ENCODE assay signal across 29 cellular contexts in genomic region chr6:132719736-132720448, GRCh38. TPM values are rescaled to one million over a fixed set of nuclear protein-coding genes. Genes with fewer than 3 reads are reported as not detected.
"Had no signal": no experiment of that assay in that cellular context is flagged by ENCODE, and none has a peak within 500 bp of the region (broad histone marks: within the 10 kb centered on the region; RNA-seq: fewer than 3 reads in every experiment).

No MANE protein-coding gene starts in this region.

- H3K27me3 Mint-ChIP-seq: activated B cell treated with CpG ODN at 0.5 μM for 24 hours had no signal

- H3K27ac ChIP-seq: brain microvascular endothelial cell, coronary artery, dorsolateral prefrontal cortex, heart left ventricle, left lung, pancreas, psoas muscle, right atrium auricular region, suprapubic skin, tibial nerve had no signal

- H3K4me1 Mint-ChIP-seq: activated B cell treated with CpG ODN at 0.5 μM for 24 hours; activated T-helper 17 cell treated with anti-CD3 and anti-CD28 coated beads, Interleukin-2, amount 50 U/mL, for 72 hours; stimulated activated naive B cell treated with anti-CD40 and anti-IgM and Interleukin-4, amounts not matched to agents 10 μg/mL and 1 μg/mL and 100 μg/mL, for 72 hours had no signal

- H3K4me1 ChIP-seq: psoas muscle, right atrium auricular region, suprapubic skin, tibial nerve had no signal

- ATAC-seq: activated CD8-positive, alpha-beta T cell treated with anti-CD3 and anti-CD28 coated beads for 36 hours; activated T-cell treated with anti-CD3 and anti-CD28 coated beads, Interleukin-2, amount 50 U/mL, for 4 hours; activated T-helper 17 cell treated with anti-CD3 and anti-CD28 coated beads, Interleukin-2, amount 50 U/mL, for 72 hours; heart left ventricle; left lung; mucosa of descending colon; natural killer cell treated with Interleukin-12 subunit alpha and Interleukin-12 subunit beta and Interleukin-15 and Interleukin-18, amount 100 ng/mL, for 72 hours; psoas muscle; stimulated activated naive B cell treated with anti-CD40 and anti-IgM and Interleukin-4, amounts not matched to agents 10 μg/mL and 1 μg/mL and 100 μg/mL, for 72 hours had no signal

- H3K4me3 Mint-ChIP-seq: activated B cell treated with CpG ODN at 0.5 μM for 24 hours; activated CD8-positive, alpha-beta T cell treated with anti-CD3 and anti-CD28 coated beads for 36 hours; activated T-cell treated with anti-CD3 and anti-CD28 coated beads, Interleukin-2, amount 50 U/mL, for 4 hours; activated T-helper 17 cell treated with anti-CD3 and anti-CD28 coated beads, Interleukin-2, amount 50 U/mL, for 72 hours; natural killer cell treated with Interleukin-12 subunit alpha and Interleukin-12 subunit beta and Interleukin-15 and Interleukin-18, amount 100 ng/mL, for 72 hours; stimulated activated naive B cell treated with anti-CD40 and anti-IgM and Interleukin-4, amounts not matched to agents 10 μg/mL and 1 μg/mL and 100 μg/mL, for 72 hours; T-helper 2 cell treated with Interferon-gamma antibody and Interleukin-4, amounts not matched to agents 5 μg/mL and 100 μg/mL, for 36 hours had no signal

- H3K9me3 Mint-ChIP-seq: activated B cell treated with CpG ODN at 0.5 μM for 24 hours; activated CD8-positive, alpha-beta T cell treated with anti-CD3 and anti-CD28 coated beads for 36 hours; activated T-cell treated with anti-CD3 and anti-CD28 coated beads, Interleukin-2, amount 50 U/mL, for 4 hours; activated T-helper 17 cell treated with anti-CD3 and anti-CD28 coated beads, Interleukin-2, amount 50 U/mL, for 72 hours; natural killer cell treated with Interleukin-12 subunit alpha and Interleukin-12 subunit beta and Interleukin-15 and Interleukin-18, amount 100 ng/mL, for 72 hours; stimulated activated naive B cell treated with anti-CD40 and anti-IgM and Interleukin-4, amounts not matched to agents 10 μg/mL and 1 μg/mL and 100 μg/mL, for 72 hours; T-helper 2 cell treated with Interferon-gamma antibody and Interleukin-4, amounts not matched to agents 5 μg/mL and 100 μg/mL, for 36 hours had no signal

- H3K27me3 ChIP-seq: brain microvascular endothelial cell, dorsolateral prefrontal cortex, heart left ventricle, left lung, pancreas, right atrium auricular region, suprapubic skin, tibial nerve had no signal

- H3K36me3 ChIP-seq: brain microvascular endothelial cell, heart left ventricle, pancreas, right atrium auricular region, suprapubic skin, tibial nerve had no signal

- H3K4me3 ChIP-seq: coronary artery, dorsolateral prefrontal cortex, heart left ventricle, left lung, mucosa of descending colon, pancreas, psoas muscle, right atrium auricular region, suprapubic skin, tibial nerve had no signal

- DNase-seq: activated B cell treated with CpG ODN at 0.5 μM for 24 hours; activated CD4-positive, alpha-beta T cell treated with anti-CD3 and anti-CD28 coated beads, Interleukin-2, amount 50 U/mL, for 1 hour; activated CD8-positive, alpha-beta T cell treated with anti-CD3 and anti-CD28 coated beads for 36 hours; activated gamma-delta T cell treated with Interleukin-2 at 50 U/mL for 16 hours; activated naive CD4-positive, alpha-beta T cell treated with anti-CD3 and anti-CD28 coated beads, Interleukin-2, amount 50 U/mL, for 16 hours; activated T-cell treated with anti-CD3 and anti-CD28 coated beads, Interleukin-2, amount 50 U/mL, for 4 hours; amniotic stem cell; brain microvascular endothelial cell; dorsolateral prefrontal cortex; effector memory CD4-positive, alpha-beta T cell; heart left ventricle; left lung; mucosa of descending colon; pancreas; psoas muscle; stimulated activated CD4-positive, alpha-beta T cell treated with anti-CD3 and anti-CD28 coated beads, Interleukin-15, amount 100 ng/mL, for 24 hours; stimulated activated CD4-positive, alpha-beta T cell treated with anti-CD3 and anti-CD28 coated beads, Interleukin-2, amount 100 ng/mL, for 24 hours; stimulated activated naive B cell treated with anti-CD40 and anti-IgM and Interleukin-4, amounts not matched to agents 10 μg/mL and 1 μg/mL and 100 μg/mL, for 72 hours had no signal

- H3K9me3 ChIP-seq: heart left ventricle, left lung, mucosa of descending colon, pancreas, psoas muscle, right atrium auricular region, suprapubic skin, tibial nerve had no signal

- H3K27ac Mint-ChIP-seq: activated B cell treated with CpG ODN at 0.5 μM for 24 hours; activated CD8-positive, alpha-beta T cell treated with anti-CD3 and anti-CD28 coated beads for 36 hours; activated T-helper 17 cell treated with anti-CD3 and anti-CD28 coated beads, Interleukin-2, amount 50 U/mL, for 72 hours; stimulated activated naive B cell treated with anti-CD40 and anti-IgM and Interleukin-4, amounts not matched to agents 10 μg/mL and 1 μg/mL and 100 μg/mL, for 72 hours; T-helper 2 cell treated with Interferon-gamma antibody and Interleukin-4, amounts not matched to agents 5 μg/mL and 100 μg/mL, for 36 hours had no signal

RNA-seq across cellular contexts. Expression of gene VNN1, which starts 6.0 kb away (rescaled TPM):
- total RNA-seq: activated CD8-positive, alpha-beta T cell treated with anti-CD3 and anti-CD28 coated beads for 36 hours; activated T-cell treated with anti-CD3 and anti-CD28 coated beads, Interleukin-2, amount 50 U/mL, for 4 hours; activated T-helper 17 cell treated with anti-CD3 and anti-CD28 coated beads, Interleukin-2, amount 50 U/mL, for 72 hours; fibroblast of lung; lung microvascular endothelial cell had no signal

RNA-seq across cellular contexts. Expression of gene VNN2, which starts 37.8 kb away (rescaled TPM):
- total RNA-seq: fibroblast of villous mesenchyme, lung microvascular endothelial cell, myocyte had no signal
